ENCODE assay signal across 2 cellular contexts in the genomic region with DNA sequence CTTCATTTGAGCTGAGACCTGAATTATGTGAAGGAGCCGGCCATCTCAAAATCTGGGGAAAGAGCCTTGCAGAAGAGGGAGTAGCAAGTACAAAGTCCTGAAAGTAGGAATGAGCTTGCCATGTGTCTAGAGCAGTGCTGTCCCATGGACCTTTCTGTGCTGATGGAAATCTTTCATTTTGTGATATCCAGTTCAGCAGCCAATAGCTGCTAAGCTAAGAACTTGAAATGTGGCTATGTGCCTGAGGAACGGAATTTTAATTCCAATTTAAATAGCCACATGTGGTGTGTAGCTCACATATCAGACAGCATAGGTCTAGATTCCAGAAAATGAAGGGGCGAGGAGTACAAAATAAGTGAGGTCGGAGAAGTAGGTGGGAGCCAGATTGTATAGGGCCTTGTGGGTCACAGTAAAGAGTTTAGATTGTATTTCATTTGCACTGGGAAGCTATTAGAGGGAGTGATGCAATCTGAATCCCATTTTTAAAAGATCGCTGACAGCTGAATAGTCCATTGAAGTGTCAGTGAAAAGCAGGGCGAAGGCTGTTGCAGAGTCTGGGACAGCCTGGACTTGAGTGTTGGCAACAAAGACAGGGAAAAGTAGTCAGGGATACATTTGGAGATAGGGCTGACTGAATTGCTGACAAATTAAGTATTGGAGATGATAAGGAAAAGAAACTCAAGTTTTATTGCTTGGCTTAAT.
TF ChIP-seq lines count a peak whose summit lies in the region.

No MANE protein-coding gene starts in this region.

TF ChIP-seq in SK-N-SH treated with all-trans-retinoic acid at 6 μM for 48 hours, 23 proteins besides CTCF, POLR2A, EP300 and RAD21:
- TF ChIP-seq, protein P1, sequence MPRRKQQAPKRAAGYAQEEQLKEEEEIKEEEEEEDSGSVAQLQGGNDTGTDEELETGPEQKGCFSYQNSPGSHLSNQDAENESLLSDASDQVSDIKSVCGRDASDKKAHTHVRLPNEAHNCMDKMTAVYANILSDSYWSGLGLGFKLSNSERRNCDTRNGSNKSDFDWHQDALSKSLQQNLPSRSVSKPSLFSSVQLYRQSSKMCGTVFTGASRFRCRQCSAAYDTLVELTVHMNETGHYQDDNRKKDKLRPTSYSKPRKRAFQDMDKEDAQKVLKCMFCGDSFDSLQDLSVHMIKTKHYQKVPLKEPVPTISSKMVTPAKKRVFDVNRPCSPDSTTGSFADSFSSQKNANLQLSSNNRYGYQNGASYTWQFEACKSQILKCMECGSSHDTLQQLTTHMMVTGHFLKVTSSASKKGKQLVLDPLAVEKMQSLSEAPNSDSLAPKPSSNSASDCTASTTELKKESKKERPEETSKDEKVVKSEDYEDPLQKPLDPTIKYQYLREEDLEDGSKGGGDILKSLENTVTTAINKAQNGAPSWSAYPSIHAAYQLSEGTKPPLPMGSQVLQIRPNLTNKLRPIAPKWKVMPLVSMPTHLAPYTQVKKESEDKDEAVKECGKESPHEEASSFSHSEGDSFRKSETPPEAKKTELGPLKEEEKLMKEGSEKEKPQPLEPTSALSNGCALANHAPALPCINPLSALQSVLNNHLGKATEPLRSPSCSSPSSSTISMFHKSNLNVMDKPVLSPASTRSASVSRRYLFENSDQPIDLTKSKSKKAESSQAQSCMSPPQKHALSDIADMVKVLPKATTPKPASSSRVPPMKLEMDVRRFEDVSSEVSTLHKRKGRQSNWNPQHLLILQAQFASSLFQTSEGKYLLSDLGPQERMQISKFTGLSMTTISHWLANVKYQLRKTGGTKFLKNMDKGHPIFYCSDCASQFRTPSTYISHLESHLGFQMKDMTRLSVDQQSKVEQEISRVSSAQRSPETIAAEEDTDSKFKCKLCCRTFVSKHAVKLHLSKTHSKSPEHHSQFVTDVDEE (CRISPR knock-in tag; IDR thresholded peaks at IDR 0.05), result no peak
- TF ChIP-seq ISL1 (CRISPR knock-in tag; IDR thresholded peaks at IDR 0.05) (peak; percentile 44; the same call in 1 of the 2 replicates), ZNF8 (CRISPR knock-in tag; IDR thresholded peaks at IDR 0.05) (no peak), TOX (CRISPR knock-in tag; IDR thresholded peaks at IDR 0.05; ENCODE audit: borderline replicate concordance) (no peak), GLIS3 (CRISPR knock-in tag; IDR thresholded peaks at IDR 0.05) (no peak)
- TF ChIP-seq, protein P2, sequence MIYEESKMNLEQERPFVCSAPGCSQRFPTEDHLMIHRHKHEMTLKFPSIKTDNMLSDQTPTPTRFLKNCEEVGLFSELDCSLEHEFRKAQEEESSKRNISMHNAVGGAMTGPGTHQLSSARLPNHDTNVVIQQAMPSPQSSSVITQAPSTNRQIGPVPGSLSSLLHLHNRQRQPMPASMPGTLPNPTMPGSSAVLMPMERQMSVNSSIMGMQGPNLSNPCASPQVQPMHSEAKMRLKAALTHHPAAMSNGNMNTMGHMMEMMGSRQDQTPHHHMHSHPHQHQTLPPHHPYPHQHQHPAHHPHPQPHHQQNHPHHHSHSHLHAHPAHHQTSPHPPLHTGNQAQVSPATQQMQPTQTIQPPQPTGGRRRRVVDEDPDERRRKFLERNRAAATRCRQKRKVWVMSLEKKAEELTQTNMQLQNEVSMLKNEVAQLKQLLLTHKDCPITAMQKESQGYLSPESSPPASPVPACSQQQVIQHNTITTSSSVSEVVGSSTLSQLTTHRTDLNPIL (CRISPR knock-in tag; IDR thresholded peaks at IDR 0.05; ENCODE audit: low read depth), result no peak

TF ChIP-seq in SK-N-SH, 30 proteins besides CTCF, POLR2A, EP300 and RAD21 (continued from another document):
- TF ChIP-seq, protein P3, sequence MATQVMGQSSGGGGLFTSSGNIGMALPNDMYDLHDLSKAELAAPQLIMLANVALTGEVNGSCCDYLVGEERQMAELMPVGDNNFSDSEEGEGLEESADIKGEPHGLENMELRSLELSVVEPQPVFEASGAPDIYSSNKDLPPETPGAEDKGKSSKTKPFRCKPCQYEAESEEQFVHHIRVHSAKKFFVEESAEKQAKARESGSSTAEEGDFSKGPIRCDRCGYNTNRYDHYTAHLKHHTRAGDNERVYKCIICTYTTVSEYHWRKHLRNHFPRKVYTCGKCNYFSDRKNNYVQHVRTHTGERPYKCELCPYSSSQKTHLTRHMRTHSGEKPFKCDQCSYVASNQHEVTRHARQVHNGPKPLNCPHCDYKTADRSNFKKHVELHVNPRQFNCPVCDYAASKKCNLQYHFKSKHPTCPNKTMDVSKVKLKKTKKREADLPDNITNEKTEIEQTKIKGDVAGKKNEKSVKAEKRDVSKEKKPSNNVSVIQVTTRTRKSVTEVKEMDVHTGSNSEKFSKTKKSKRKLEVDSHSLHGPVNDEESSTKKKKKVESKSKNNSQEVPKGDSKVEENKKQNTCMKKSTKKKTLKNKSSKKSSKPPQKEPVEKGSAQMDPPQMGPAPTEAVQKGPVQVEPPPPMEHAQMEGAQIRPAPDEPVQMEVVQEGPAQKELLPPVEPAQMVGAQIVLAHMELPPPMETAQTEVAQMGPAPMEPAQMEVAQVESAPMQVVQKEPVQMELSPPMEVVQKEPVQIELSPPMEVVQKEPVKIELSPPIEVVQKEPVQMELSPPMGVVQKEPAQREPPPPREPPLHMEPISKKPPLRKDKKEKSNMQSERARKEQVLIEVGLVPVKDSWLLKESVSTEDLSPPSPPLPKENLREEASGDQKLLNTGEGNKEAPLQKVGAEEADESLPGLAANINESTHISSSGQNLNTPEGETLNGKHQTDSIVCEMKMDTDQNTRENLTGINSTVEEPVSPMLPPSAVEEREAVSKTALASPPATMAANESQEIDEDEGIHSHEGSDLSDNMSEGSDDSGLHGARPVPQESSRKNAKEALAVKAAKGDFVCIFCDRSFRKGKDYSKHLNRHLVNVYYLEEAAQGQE (IDR thresholded peaks at IDR 0.05; ENCODE audit: low read depth, low read length), result no peak
- TF ChIP-seq JUND (IDR thresholded peaks at IDR 0.05), result no peak
- TF ChIP-seq, protein P4, sequence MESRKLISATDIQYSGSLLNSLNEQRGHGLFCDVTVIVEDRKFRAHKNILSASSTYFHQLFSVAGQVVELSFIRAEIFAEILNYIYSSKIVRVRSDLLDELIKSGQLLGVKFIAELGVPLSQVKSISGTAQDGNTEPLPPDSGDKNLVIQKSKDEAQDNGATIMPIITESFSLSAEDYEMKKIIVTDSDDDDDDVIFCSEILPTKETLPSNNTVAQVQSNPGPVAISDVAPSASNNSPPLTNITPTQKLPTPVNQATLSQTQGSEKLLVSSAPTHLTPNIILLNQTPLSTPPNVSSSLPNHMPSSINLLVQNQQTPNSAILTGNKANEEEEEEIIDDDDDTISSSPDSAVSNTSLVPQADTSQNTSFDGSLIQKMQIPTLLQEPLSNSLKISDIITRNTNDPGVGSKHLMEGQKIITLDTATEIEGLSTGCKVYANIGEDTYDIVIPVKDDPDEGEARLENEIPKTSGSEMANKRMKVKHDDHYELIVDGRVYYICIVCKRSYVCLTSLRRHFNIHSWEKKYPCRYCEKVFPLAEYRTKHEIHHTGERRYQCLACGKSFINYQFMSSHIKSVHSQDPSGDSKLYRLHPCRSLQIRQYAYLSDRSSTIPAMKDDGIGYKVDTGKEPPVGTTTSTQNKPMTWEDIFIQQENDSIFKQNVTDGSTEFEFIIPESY (IDR thresholded peaks at IDR 0.05; ENCODE audit: borderline replicate concordance, low read depth), result no peak
